In genomic region chr22:19420321-19420720, GRCh38 we compare ENCODE assay signal across 18 cellular contexts. TPM values are rescaled to one million over a fixed set of nuclear protein-coding genes. Genes with fewer than 3 reads are reported as not detected.
A peak's percentile ranks its signal among the peaks of the same experiment; 100 is the strongest.
DNase-seq lines count a peak whose midpoint lies in the region; ATAC-seq and TF ChIP-seq lines count a peak whose summit lies in the region.
"Had no signal": no experiment of that assay in that cellular context is flagged by ENCODE, and none has a peak within 500 bp of the region (broad histone marks: within the 10 kb centered on the region; RNA-seq: fewer than 3 reads in every experiment).

No MANE protein-coding gene starts in this region.

- no peak overlapping the region for H3K4me3 ChIP-seq in right cardiac atrium (ENCODE audit: low read length)

- DNase-seq in activated CD4-positive, alpha-beta T cell treated with anti-CD3 and anti-CD28 coated beads, Interleukin-2, amount 10 ng/mL, durations not matched to agents 24 days and 14 days, result no peak
- DNase-seq in activated CD4-positive, alpha-beta T cell treated with anti-CD3 and anti-CD28 coated beads for 1 hour, result no peak
- no peak for DNase-seq in activated CD8-positive, alpha-beta T cell treated with anti-CD3 and anti-CD28 coated beads, Interleukin-2, amount 10 ng/mL, durations not matched to agents 7 days and 5 days
- DNase-seq in natural killer cell (no peak), NCI-H774 (lab: John Stamatoyannopoulos, UW) (no peak), right cardiac atrium (no peak)
- DNase-seq: cortex of kidney, DMS53, foreskin keratinocyte, GOT3, left cardiac atrium, NCI-H748 treated with DMSO at 0.1 percent for 48 hours had no signal

- H3K9me3 ChIP-seq in right cardiac atrium (ENCODE audit: control insufficient read depth, low read length), result no peaks in the 10 kb centered on the region

- intact Hi-C loops in activated CD4-positive, alpha-beta T cell treated with anti-CD3 and anti-CD28 coated beads, Interleukin-2, amount 10 ng/mL, durations not matched to agents 24 days and 14 days (cut with micrococcal nuclease), result no loop called here
- intact Hi-C loops in natural killer cell (cut with micrococcal nuclease), result no loop called here
- intact Hi-C loops in right cardiac atrium (cut with DNase I), result no loop called here

- H3K9me3 Mint-ChIP-seq in activated CD4-positive, alpha-beta T cell treated with anti-CD3 and anti-CD28 coated beads, Interleukin-2, amount 10 ng/mL, durations not matched to agents 24 days and 14 days, result no peaks in the 10 kb centered on the region
- H3K9me3 Mint-ChIP-seq in IgD-negative memory B cell, result no peaks in the 10 kb centered on the region
- no peaks in the 10 kb centered on the region for H3K9me3 Mint-ChIP-seq in activated CD8-positive, alpha-beta T cell treated with anti-CD3 and anti-CD28 coated beads, Interleukin-2, amount 10 ng/mL, durations not matched to agents 7 days and 5 days (ENCODE audit: insufficient read depth)
- no peaks in the 10 kb centered on the region for H3K9me3 Mint-ChIP-seq in natural killer cell

- TF ChIP-seq CTCF in natural killer cell (IDR thresholded peaks at IDR 0.05), result no peak

- H3K4me3 Mint-ChIP-seq in activated CD4-positive, alpha-beta T cell treated with anti-CD3 and anti-CD28 coated beads, Interleukin-2, amount 10 ng/mL, durations not matched to agents 24 days and 14 days, result peak overlapping the region; percentile 52
- no peak overlapping the region for H3K4me3 Mint-ChIP-seq in IgD-negative memory B cell
- no peak overlapping the region for H3K4me3 Mint-ChIP-seq in activated CD8-positive, alpha-beta T cell treated with anti-CD3 and anti-CD28 coated beads, Interleukin-2, amount 10 ng/mL, durations not matched to agents 7 days and 5 days
- peak overlapping the region; percentile 87 for H3K4me3 Mint-ChIP-seq in natural killer cell
- H3K4me3 Mint-ChIP-seq: mesothelial cell of epicardium, type B pancreatic cell had no signal

- CTCF ChIA-PET in activated CD8-positive, alpha-beta T cell treated with anti-CD3 and anti-CD28 coated beads, Interleukin-2, amount 10 ng/mL, durations not matched to agents 7 days and 5 days (lab: Charles Lee), result interaction anchor here (1.1 to 1.7 kb wide), 4 partner anchors 10 to 209 kb away, joined by 3 to 4 read pairs (median 4); partner anchors contain the start of genes HIRA and MRPL40

- POLR2A ChIA-PET in activated CD8-positive, alpha-beta T cell treated with anti-CD3 and anti-CD28 coated beads, Interleukin-2, amount 10 ng/mL, durations not matched to agents 7 days and 5 days (lab: Charles Lee), result interaction anchor here (1.6 to 4.6 kb wide), 2 partner anchors 11 to 59 kb away, joined by 5 to 49 read pairs; partner anchors contain the start of genes CDC45, HIRA, MRPL40 and UFD1

- no peak for ATAC-seq in activated CD8-positive, alpha-beta T cell treated with anti-CD3 and anti-CD28 coated beads, Interleukin-2, amount 10 ng/mL, durations not matched to agents 7 days and 5 days
- peak in 2 of 3 donors; percentile 2 to 10 for ATAC-seq in natural killer cell
- no peak for ATAC-seq in right cardiac atrium
- ATAC-seq in GM21526 (IDR thresholded peaks at IDR 0.05; ENCODE audit: low FRiP score, unreplicated experiment), result no peak
- ATAC-seq: foreskin keratinocyte, Panc1 had no signal

- 93% methylated on average over 6 of the region's 6 CpGs for WGBS in right cardiac atrium

- H3K27ac Mint-ChIP-seq in activated CD4-positive, alpha-beta T cell treated with anti-CD3 and anti-CD28 coated beads, Interleukin-2, amount 10 ng/mL, durations not matched to agents 24 days and 14 days, result peak overlapping the region; percentile 83
- H3K27ac Mint-ChIP-seq in IgD-negative memory B cell (peak overlapping the region; percentile 51 to 84 (median 60)), natural killer cell (peak overlapping the region; percentile 87 to 100)
- peak overlapping the region; percentile 89 for H3K27ac Mint-ChIP-seq in activated CD8-positive, alpha-beta T cell treated with anti-CD3 and anti-CD28 coated beads, Interleukin-2, amount 10 ng/mL, durations not matched to agents 7 days and 5 days
- H3K27ac Mint-ChIP-seq: mesothelial cell of epicardium, type B pancreatic cell had no signal

- peaks cover 56% of the 10 kb centered on the region for H3K4me1 Mint-ChIP-seq in activated CD4-positive, alpha-beta T cell treated with anti-CD3 and anti-CD28 coated beads, Interleukin-2, amount 10 ng/mL, durations not matched to agents 24 days and 14 days
- H3K4me1 Mint-ChIP-seq in IgD-negative memory B cell (peaks cover 24 to 43% (median 26%) of the 10 kb centered on the region in 3 donors), natural killer cell (peaks cover 89 to 93% of the 10 kb centered on the region in 2 donors)
- peaks cover 66% of the 10 kb centered on the region for H3K4me1 Mint-ChIP-seq in activated CD8-positive, alpha-beta T cell treated with anti-CD3 and anti-CD28 coated beads, Interleukin-2, amount 10 ng/mL, durations not matched to agents 7 days and 5 days (ENCODE audit: low read depth)

- no peak overlapping the region for H3K27ac ChIP-seq in right cardiac atrium (ENCODE audit: low read length)
- H3K27ac ChIP-seq: epithelial cell of prostate, foreskin keratinocyte had no signal

- H3K4me1 ChIP-seq in right cardiac atrium (ENCODE audit: control insufficient read depth, insufficient read depth, low read length), result peaks cover 5% of the 10 kb centered on the region
- H3K4me1 ChIP-seq: foreskin keratinocyte had no signal

- no peaks in the 10 kb centered on the region for H3K27me3 ChIP-seq in right cardiac atrium (ENCODE audit: control insufficient read depth, insufficient read depth)
- H3K27me3 ChIP-seq: foreskin keratinocyte had no signal

- H3K27me3 Mint-ChIP-seq in activated CD4-positive, alpha-beta T cell treated with anti-CD3 and anti-CD28 coated beads, Interleukin-2, amount 10 ng/mL, durations not matched to agents 24 days and 14 days, result no peaks in the 10 kb centered on the region
- no peaks in the 10 kb centered on the region for H3K27me3 Mint-ChIP-seq in IgD-negative memory B cell
- no peaks in the 10 kb centered on the region for H3K27me3 Mint-ChIP-seq in activated CD8-positive, alpha-beta T cell treated with anti-CD3 and anti-CD28 coated beads, Interleukin-2, amount 10 ng/mL, durations not matched to agents 7 days and 5 days (ENCODE audit: low read depth)
- no peaks in the 10 kb centered on the region for H3K27me3 Mint-ChIP-seq in natural killer cell (ENCODE audit: low read depth in 2 of 2)
- H3K27me3 Mint-ChIP-seq: type B pancreatic cell had no signal

- H3K36me3 Mint-ChIP-seq in activated CD4-positive, alpha-beta T cell treated with anti-CD3 and anti-CD28 coated beads, Interleukin-2, amount 10 ng/mL, durations not matched to agents 24 days and 14 days (ENCODE audit: low read depth), result peaks cover 24% of the 10 kb centered on the region
- H3K36me3 Mint-ChIP-seq in IgD-negative memory B cell (peaks cover 7% of the 10 kb centered on the region), natural killer cell (no peaks in the 10 kb centered on the region)
- H3K36me3 Mint-ChIP-seq in activated CD8-positive, alpha-beta T cell treated with anti-CD3 and anti-CD28 coated beads, Interleukin-2, amount 10 ng/mL, durations not matched to agents 7 days and 5 days (ENCODE audit: low read depth), result peaks cover 22% of the 10 kb centered on the region

RNA-seq across cellular contexts. Expression of gene HIRA, which starts 11.2 kb away (rescaled TPM):
- total RNA-seq in activated CD4-positive, alpha-beta T cell treated with anti-CD3 and anti-CD28 coated beads, Interleukin-2, amount 10 ng/mL, durations not matched to agents 24 days and 14 days, result 42.6 and 45.0 TPM in 2 replicates
- 6.3 TPM for polyA plus RNA-seq in IgD-negative memory B cell
- 10 to 100 TPM; 47.0 to 48.1 TPM for total RNA-seq in activated CD8-positive, alpha-beta T cell treated with anti-CD3 and anti-CD28 coated beads, Interleukin-2, amount 10 ng/mL, durations not matched to agents 7 days and 5 days
- 10 to 100 TPM; 49.6 to 75.9 (median 50.9) TPM for total RNA-seq in natural killer cell
- 10 to 100 TPM; 11.6 to 16.1 (median 14.6) TPM for total RNA-seq in right cardiac atrium
- 6.2 TPM for polyA plus RNA-seq in right cardiac atrium

RNA-seq across cellular contexts. Expression of gene MRPL40, which starts 12.0 kb away (rescaled TPM):
- total RNA-seq in activated CD4-positive, alpha-beta T cell treated with anti-CD3 and anti-CD28 coated beads, Interleukin-2, amount 10 ng/mL, durations not matched to agents 24 days and 14 days, result 35.2 and 37.6 TPM in 2 replicates
- polyA plus RNA-seq in IgD-negative memory B cell (75.6 TPM), right cardiac atrium (66.9 TPM)
- 10 to 100 TPM; 26.8 to 29.5 TPM for total RNA-seq in activated CD8-positive, alpha-beta T cell treated with anti-CD3 and anti-CD28 coated beads, Interleukin-2, amount 10 ng/mL, durations not matched to agents 7 days and 5 days
- total RNA-seq in natural killer cell (10 to 100 TPM; 11.6 to 16.7 (median 14.2) TPM), right cardiac atrium (10 to 100 TPM; 37.5 to 49.4 (median 43.1) TPM)

RNA-seq across cellular contexts. Expression of gene C22orf39, which starts 27.2 kb away (rescaled TPM):
- 25.7 and 28.5 TPM in 2 replicates for total RNA-seq in activated CD4-positive, alpha-beta T cell treated with anti-CD3 and anti-CD28 coated beads, Interleukin-2, amount 10 ng/mL, durations not matched to agents 24 days and 14 days
- polyA plus RNA-seq in IgD-negative memory B cell, result 49.6 TPM
- total RNA-seq in activated CD8-positive, alpha-beta T cell treated with anti-CD3 and anti-CD28 coated beads, Interleukin-2, amount 10 ng/mL, durations not matched to agents 7 days and 5 days, result 10 to 100 TPM; 33.9 to 35.0 TPM
- total RNA-seq in natural killer cell, result 10 to 100 TPM; 45.4 to 53.3 (median 50.2) TPM
- 10 to 100 TPM; 44.9 to 64.3 (median 58.5) TPM for total RNA-seq in right cardiac atrium
- 45.6 TPM for polyA plus RNA-seq in right cardiac atrium

RNA-seq across cellular contexts. Expression of gene UFD1, which starts 58.7 kb away (rescaled TPM):
- total RNA-seq in activated CD4-positive, alpha-beta T cell treated with anti-CD3 and anti-CD28 coated beads, Interleukin-2, amount 10 ng/mL, durations not matched to agents 24 days and 14 days, result 96.2 and 99.9 TPM in 2 replicates
- polyA plus RNA-seq in IgD-negative memory B cell (52.1 TPM), right cardiac atrium (58.1 TPM)
- 10 to 100 TPM; 94.3 to 97.2 TPM for total RNA-seq in activated CD8-positive, alpha-beta T cell treated with anti-CD3 and anti-CD28 coated beads, Interleukin-2, amount 10 ng/mL, durations not matched to agents 7 days and 5 days
- total RNA-seq in natural killer cell (100 to 1,000 TPM in 1 of 3 donors, 10 to 100 TPM in 2; 73.8 to 101 (median 77.8) TPM), right cardiac atrium (10 to 100 TPM; 34.7 to 46.9 (median 42.7) TPM)

RNA-seq across cellular contexts. Expression of gene CDC45, which starts 59.4 kb away (rescaled TPM):
- total RNA-seq in activated CD4-positive, alpha-beta T cell treated with anti-CD3 and anti-CD28 coated beads, Interleukin-2, amount 10 ng/mL, durations not matched to agents 24 days and 14 days, result 121 and 123 TPM in 2 replicates
- polyA plus RNA-seq in IgD-negative memory B cell (0.39 TPM), right cardiac atrium (0.16 TPM)
- total RNA-seq in activated CD8-positive, alpha-beta T cell treated with anti-CD3 and anti-CD28 coated beads, Interleukin-2, amount 10 ng/mL, durations not matched to agents 7 days and 5 days, result 10 to 100 TPM; 90.2 to 94.3 TPM
- total RNA-seq in natural killer cell (1 to 10 TPM; 1.6 to 4.8 (median 3.3) TPM), right cardiac atrium (under 1 TPM in 2 of 4 donors, not detected in 2; 0.80 to 0.85 TPM)

Comparison
In these comparisons a context has a peak if more than half of its experiments do, and no peak if none do; other contexts are left out.
1. H3K4me3 Mint-ChIP-seq: peak in activated CD4-positive, alpha-beta T cell treated with anti-CD3 and anti-CD28 coated beads, Interleukin-2, amount 10 ng/mL, durations not matched to agents 24 days and 14 days (single experiment) and natural killer cell (single experiment); none in IgD-negative memory B cell (0 of 4) and activated CD8-positive, alpha-beta T cell treated with anti-CD3 and anti-CD28 coated beads, Interleukin-2, amount 10 ng/mL, durations not matched to agents 7 days and 5 days (single experiment).
2. ATAC-seq: peak in natural killer cell (2 of 3); none in activated CD8-positive, alpha-beta T cell treated with anti-CD3 and anti-CD28 coated beads, Interleukin-2, amount 10 ng/mL, durations not matched to agents 7 days and 5 days (single experiment), right cardiac atrium (0 of 2) and GM21526 (single experiment).
3. Peak in every context shown above with its lines, with median percentiles within 50 percentile points of each other: H3K27ac Mint-ChIP-seq.